26 cellular contexts compared by ENCODE assay signal in genomic region chrX:104665691-104666090, GRCh38.
DNase-seq lines count a peak whose midpoint lies in the region; ATAC-seq, FAIRE-seq and TF ChIP-seq lines count a peak whose summit lies in the region.
"Had no signal": no experiment of that assay in that cellular context is flagged by ENCODE, and none has a peak within 500 bp of the region (broad histone marks: within the 10 kb centered on the region; RNA-seq: fewer than 3 reads in every experiment).

No MANE protein-coding gene starts in this region.

- no peak overlapping the region for H3K4me3 Mint-ChIP-seq in Calu3 (ENCODE audit: low read depth, unreplicated experiment)
- H3K4me3 Mint-ChIP-seq: B cell; CD4-positive, alpha-beta T cell; CD8-positive, alpha-beta T cell had no signal

- no peaks in the 10 kb centered on the region for H3K36me3 Mint-ChIP-seq in Calu3 (ENCODE audit: insufficient read depth, unreplicated experiment)
- H3K36me3 Mint-ChIP-seq: CD8-positive, alpha-beta T cell had no signal

- TF ChIP-seq CTCF in liver (IDR thresholded peaks at IDR 0.05; ENCODE audit: low read depth, low read length, missing input control) (no peak), HepG2 (CRISPR knock-in tag; IDR thresholded peaks at IDR 0.05) (no peak), right lobe of liver (IDR thresholded peaks at IDR 0.05) (no peak), SK-N-SH (IDR thresholded peaks at IDR 0.05) (no peak), Calu3 (IDR thresholded peaks at IDR 0.05; ENCODE audit: unreplicated experiment) (no peak)

- TF ChIP-seq RAD21 in liver (IDR thresholded peaks at IDR 0.05) (no peak), HepG2 (CRISPR knock-in tag; IDR thresholded peaks at IDR 0.05) (no peak), SK-N-SH (IDR thresholded peaks at IDR 0.05; ENCODE audit: low read length) (no peak)

- DNase-seq in HepG2 (ENCODE audit: low spot score) (no peak), right lobe of liver (no peak), NCI-H446 (lab: John Stamatoyannopoulos, UW) (no peak), SK-N-SH (no peak), Calu3 (no peak)
- DNase-seq: AML-193; Caco-2; CD4-positive, alpha-beta T cell; CD8-positive, alpha-beta T cell; DMS 273 treated with DMSO at 0.1 percent for 48 hours; DMS153; DMS53; DMS79; DND-41; EL; GDM1 had no signal

- no peaks in the 10 kb centered on the region for H3K9me3 Mint-ChIP-seq in Calu3 (ENCODE audit: low read depth, unreplicated experiment)
- H3K9me3 Mint-ChIP-seq: CD4-positive, alpha-beta T cell; CD8-positive, alpha-beta T cell had no signal

- CTCF ChIA-PET in HepG2 (lab: Yijun Ruan, JAX; ENCODE audit: low intra/inter-chr PET ratio, low total read pairs) = no interaction called here
- CTCF ChIA-PET in SK-N-SH (lab: Yijun Ruan, JAX) = no interaction called here
- CTCF ChIA-PET in Calu3 (lab: Charles Lee) = no interaction called here

- no peak overlapping the region for H3K27ac ChIP-seq in liver (ENCODE audit: low read depth in 1 of 2, low read length in 2 of 2)
- no peak overlapping the region for H3K27ac ChIP-seq in HepG2 (ENCODE audit: extremely low read length, insufficient read depth, low read length)
- no peak overlapping the region for H3K27ac ChIP-seq in right lobe of liver
- H3K27ac ChIP-seq in SK-N-SH (ENCODE audit: low read depth in 2 of 2, low read length in 1 of 2) = no peak overlapping the region
- H3K27ac ChIP-seq: 22Rv1; A549; BLaER1 treated with 17β-estradiol and CSF1 and Interleukin-3, amounts not matched to agents 10 nM and 100 nM; C4-2B had no signal

- H3K79me2 ChIP-seq in HepG2 (ENCODE audit: insufficient read depth, low read length) (no peaks in the 10 kb centered on the region), SK-N-SH (ENCODE audit: insufficient read depth) (no peaks in the 10 kb centered on the region)

- WGBS in liver = 17% methylated on average over 1 of the region's 1 CpG
- 69% methylated on average over 1 of the region's 1 CpG for WGBS in HepG2 (ENCODE audit: low lambda C conversion rate)
- 33% methylated on average over 1 of the region's 1 CpG for WGBS in right lobe of liver (ENCODE audit: insufficient coverage, low coverage, low lambda C conversion rate, missing lambda C conversion rate)
- WGBS in SK-N-SH (ENCODE audit: low lambda C conversion rate) = 0% methylated on average over 1 of the region's 1 CpG

- no peak overlapping the region for H3K9ac ChIP-seq in liver (ENCODE audit: low read depth in 1 of 2, low read length in 2 of 2)
- no peak overlapping the region for H3K9ac ChIP-seq in HepG2 (ENCODE audit: insufficient read depth, low read depth, low read length)
- no peak overlapping the region for H3K9ac ChIP-seq in SK-N-SH
- H3K9ac ChIP-seq: BLaER1 treated with 17β-estradiol and CSF1 and Interleukin-3, amounts not matched to agents 10 nM and 100 nM had no signal

- in situ Hi-C loops in HepG2 (cut with HindIII; ENCODE audit: extremely low pct_ligation_motif_present, low pct_unique_long_range_greater_than_20kb) = no loop called here

- FAIRE-seq in HepG2 (lab: Jason Lieb, UNC) (no peak), islet of Langerhans (lab: Jason Lieb, UNC) (peak; percentile 88)
- FAIRE-seq: GM12878, GM12892, GM18507 had no signal

- H2AFZ ChIP-seq in HepG2 (ENCODE audit: low read length) (no peak overlapping the region), SK-N-SH (ENCODE audit: low read depth) (no peak overlapping the region)

- H4K20me1 ChIP-seq in HepG2 (ENCODE audit: insufficient read depth, low read length) (no peaks in the 10 kb centered on the region), SK-N-SH (ENCODE audit: insufficient read depth) (no peaks in the 10 kb centered on the region)
- H4K20me1 ChIP-seq: BLaER1 treated with 17β-estradiol and CSF1 and Interleukin-3, amounts not matched to agents 10 nM and 100 nM had no signal

- H3K4me3 ChIP-seq in liver (ENCODE audit: low read depth in 1 of 3, low read length in 3 of 3) (no peak overlapping the region), HepG2 (replicated peaks in 1 of 3; ENCODE audit: insufficient read depth in 1 of 3, low read depth in 2 of 3, low read length in 3 of 3) (no peak overlapping the region), right lobe of liver (no peak overlapping the region), SK-N-SH (ENCODE audit: low read depth in 2 of 2, low read length in 1 of 2) (no peak overlapping the region)
- H3K4me3 ChIP-seq: A549; BLaER1 treated with 17β-estradiol and CSF1 and Interleukin-3, amounts not matched to agents 10 nM and 100 nM; GM12878 had no signal

- no peaks in the 10 kb centered on the region for H3K9me2 ChIP-seq in SK-N-SH

- POLR2A ChIA-PET in HepG2 (lab: Yijun Ruan, JAX) = no interaction called here
- POLR2A ChIA-PET in SK-N-SH (lab: Yijun Ruan, JAX) = no interaction called here

- H3K27me3 Mint-ChIP-seq in Calu3 (ENCODE audit: unreplicated experiment) = no peaks in the 10 kb centered on the region
- H3K27me3 Mint-ChIP-seq: B cell; CD4-positive, alpha-beta T cell had no signal

- intact Hi-C loops in HepG2 (cut with micrococcal nuclease; ENCODE audit: unreplicated experiment) = no loop called here
- intact Hi-C loops in right lobe of liver (cut with DNase I) = no loop called here
- intact Hi-C loops in Calu3 (cut with micrococcal nuclease; ENCODE audit: unreplicated experiment) = loop anchor here (5.0 kb wide), 2 partner anchors 47 to 98 kb away; partner anchors contain the start of gene IL1RAPL2

- H3K4me1 ChIP-seq in liver (ENCODE audit: control insufficient read depth in 4 of 4, insufficient read depth in 4 of 4, low read length in 3 of 4) = peaks cover 0 to 43% (median 35%) of the 10 kb centered on the region in 4 donors
- no peaks in the 10 kb centered on the region for H3K4me1 ChIP-seq in HepG2 (ENCODE audit: insufficient read depth, low read length)
- peaks cover 0 to 10% (median 3%) of the 10 kb centered on the region in 4 donors for H3K4me1 ChIP-seq in right lobe of liver
- H3K4me1 ChIP-seq in SK-N-SH (ENCODE audit: control insufficient read depth in 1 of 2, insufficient read depth in 2 of 2, low read depth in 1 of 2, low read length in 1 of 2) = no peaks in the 10 kb centered on the region
- H3K4me1 ChIP-seq: A549, Caco-2 had no signal

- H3K36me3 ChIP-seq in liver (ENCODE audit: control insufficient read depth in 4 of 4, insufficient read depth in 3 of 4, low read depth in 1 of 4, low read length in 3 of 4) = no peaks in the 10 kb centered on the region
- H3K36me3 ChIP-seq in HepG2 (replicated peaks in 1 of 2; ENCODE audit: control insufficient read depth in 1 of 2, insufficient read depth in 2 of 2, low read length in 2 of 2) = no peaks in the 10 kb centered on the region
- H3K36me3 ChIP-seq in right lobe of liver = no peaks in the 10 kb centered on the region
- no peaks in the 10 kb centered on the region for H3K36me3 ChIP-seq in SK-N-SH (replicated peaks in 1 of 2; ENCODE audit: control insufficient read depth in 1 of 2, insufficient read depth in 2 of 2, low read length in 1 of 2)
- H3K36me3 ChIP-seq: BLaER1 treated with 17β-estradiol and CSF1 and Interleukin-3, amounts not matched to agents 10 nM and 100 nM had no signal

- no peak for ATAC-seq in HepG2
- ATAC-seq in right lobe of liver = peak; percentile 15 to 68 (median 30)
- ATAC-seq: A549; CD8-positive, alpha-beta T cell; GM12878 had no signal

- H3F3A ChIP-seq in SK-N-SH (replicated peaks; ENCODE audit: insufficient read depth) = no peaks in the 10 kb centered on the region

- H3K4me2 ChIP-seq in HepG2 (ENCODE audit: low read depth, low read length) = no peak overlapping the region
- H3K4me2 ChIP-seq in SK-N-SH = no peak overlapping the region
- H3K4me2 ChIP-seq: A549; BLaER1 treated with 17β-estradiol and CSF1 and Interleukin-3, amounts not matched to agents 10 nM and 100 nM had no signal

- H3K27ac Mint-ChIP-seq in Calu3 (ENCODE audit: unreplicated experiment) = no peak overlapping the region
- H3K27ac Mint-ChIP-seq: B cell; CD4-positive, alpha-beta T cell; CD8-positive, alpha-beta T cell had no signal

- BruUV-seq in HepG2 (replicated peaks; lab: Mats Ljungman, UMichigan) = no TSS peak
- BruUV-seq in Calu3 (replicated peaks; lab: Mats Ljungman, UMichigan) = no TSS peak

- peaks cover 23% of the 10 kb centered on the region for H3K4me1 Mint-ChIP-seq in Calu3 (ENCODE audit: low read depth, unreplicated experiment)
- H3K4me1 Mint-ChIP-seq: B cell had no signal

- TF ChIP-seq POLR2A in HepG2 (IDR thresholded peaks at IDR 0.05; ENCODE audit: insufficient read depth in 1 of 2, low read depth in 2 of 2, low read length in 2 of 2) (no peak), right lobe of liver (IDR thresholded peaks at IDR 0.05) (no peak)

- H3K9me3 ChIP-seq in liver (ENCODE audit: control insufficient read depth in 4 of 4, low read length in 3 of 4) (no peaks in the 10 kb centered on the region), HepG2 (ENCODE audit: low read length) (no peaks in the 10 kb centered on the region), right lobe of liver (no peaks in the 10 kb centered on the region), SK-N-SH (no peaks in the 10 kb centered on the region)
- H3K9me3 ChIP-seq: A549; BLaER1 treated with 17β-estradiol and CSF1 and Interleukin-3, amounts not matched to agents 10 nM and 100 nM; Caco-2 had no signal

- TF ChIP-seq EP300 in HepG2 (IDR thresholded peaks at IDR 0.05; ENCODE audit: low read depth in 2 of 2, low read length in 2 of 2) = no peak
- TF ChIP-seq EP300 in HepG2 (CRISPR knock-in tag; IDR thresholded peaks at IDR 0.05; ENCODE audit: borderline replicate concordance) = no peak
- TF ChIP-seq EP300 in SK-N-SH (IDR thresholded peaks at IDR 0.05; ENCODE audit: borderline replicate concordance in 1 of 2, low read depth in 1 of 2, low read length in 1 of 2) = no peak

- H3K27me3 ChIP-seq in liver (ENCODE audit: control insufficient read depth in 4 of 4, insufficient read depth in 4 of 4, low read length in 3 of 4) (peaks cover 0 to 4% (median 0%) of the 10 kb centered on the region in 4 donors), HepG2 (ENCODE audit: control insufficient read depth in 1 of 2, insufficient read depth in 2 of 2, low read length in 2 of 2) (no peaks in the 10 kb centered on the region), right lobe of liver (peaks cover 0 to 6% of the 10 kb centered on the region in 2 donors), SK-N-SH (ENCODE audit: insufficient read depth) (no peaks in the 10 kb centered on the region; the same call in 1 of the 2 replicates)
- H3K27me3 ChIP-seq: BLaER1 treated with 17β-estradiol and CSF1 and Interleukin-3, amounts not matched to agents 10 nM and 100 nM had no signal

TF ChIP-seq in liver, 16 proteins besides CTCF, POLR2A, EP300 and RAD21 (continues in another document):
- TF ChIP-seq FOXA2 (IDR thresholded peaks at IDR 0.05) = no peak
- peak; percentile 32 to 40 for TF ChIP-seq HNF4A (conservative IDR thresholded peaks at IDR 0.05)
- no peak for TF ChIP-seq GABPA (IDR thresholded peaks at IDR 0.05 in 1 of 2, conservative IDR thresholded peaks at IDR 0.05 in 1 of 2)

TF ChIP-seq in SK-N-SH, 30 proteins besides CTCF, POLR2A, EP300 and RAD21 (continues in another document):
- no peak for TF ChIP-seq TAF1 (IDR thresholded peaks at IDR 0.05; ENCODE audit: borderline replicate concordance, low read depth, low read length)
